Comparison of ENCODE assay signal across 19 cellular contexts in genomic region chr14:99213603-99214002, GRCh38. TPM values are rescaled to one million over a fixed set of nuclear protein-coding genes. Genes with fewer than 3 reads are reported as not detected.
DNase-seq lines count a peak whose midpoint lies in the region; ATAC-seq and TF ChIP-seq lines count a peak whose summit lies in the region.
"Had no signal": no experiment of that assay in that cellular context is flagged by ENCODE, and none has a peak within 500 bp of the region (broad histone marks: within the 10 kb centered on the region; RNA-seq: fewer than 3 reads in every experiment).

No MANE protein-coding gene starts in this region.

- POLR2A ChIA-PET in activated CD8-positive, alpha-beta T cell treated with anti-CD3 and anti-CD28 coated beads for 36 hours (lab: Charles Lee) = interaction anchor here (0.7 to 10.7 kb wide), 10 partner anchors 8 to 58 kb away, joined by 3 to 92 read pairs (median 6); partner anchors contain the start of gene BCL11B

- peaks cover 0 to under 1% (median 0%) of the 10 kb centered on the region in 7 donors for H3K9me3 Mint-ChIP-seq in CD4-positive, CD25-positive, alpha-beta regulatory T cell
- peaks cover 1% of the 10 kb centered on the region for H3K9me3 Mint-ChIP-seq in activated CD8-positive, alpha-beta T cell treated with anti-CD3 and anti-CD28 coated beads for 36 hours
- H3K9me3 Mint-ChIP-seq in effector memory CD8-positive, alpha-beta T cell = no peaks in the 10 kb centered on the region

- peak overlapping the region; percentile 94 to 98 (median 96) for H3K27ac Mint-ChIP-seq in CD4-positive, CD25-positive, alpha-beta regulatory T cell
- H3K27ac Mint-ChIP-seq in activated CD8-positive, alpha-beta T cell treated with anti-CD3 and anti-CD28 coated beads for 36 hours = peak overlapping the region; percentile 98
- peak overlapping the region; percentile 93 to 99 for H3K27ac Mint-ChIP-seq in effector memory CD8-positive, alpha-beta T cell
- H3K27ac Mint-ChIP-seq: progenitor cell of endocrine pancreas had no signal

- DNase-seq in activated CD4-positive, alpha-beta T cell treated with anti-CD3 and anti-CD28 coated beads for 48 hours = peak; percentile 55
- DNase-seq in activated CD4-positive, alpha-beta T cell treated with anti-CD3 and anti-CD28 coated beads, Interleukin-2, amount 50 U/mL, for 4 hours = no peak
- peak in 1 of 3 donors; percentile 47 for DNase-seq in CD4-positive, CD25-positive, alpha-beta regulatory T cell
- DNase-seq in activated CD8-positive, alpha-beta T cell treated with anti-CD3 and anti-CD28 coated beads for 36 hours = peak; percentile 65
- DNase-seq in effector memory CD8-positive, alpha-beta T cell = no peak
- DNase-seq in NCI-H82 (lab: John Stamatoyannopoulos, UW) (no peak), COR-L47 (lab: John Stamatoyannopoulos, UW) (no peak), kidney glomerular epithelial cell (lab: John Stamatoyannopoulos, UW) (no peak)
- DNase-seq: central memory CD4-positive, alpha-beta T cell; GF-D8; Karpas-422; NCI-H1092; NCI-H510A treated with DMSO at 0.1 percent for 48 hours; WERI-Rb-1 had no signal

- no peaks in the 10 kb centered on the region for H3K9me3 ChIP-seq in CD4-positive, CD25-positive, alpha-beta regulatory T cell (ENCODE audit: control insufficient read depth in 2 of 2, low read length in 2 of 2)
- H3K9me3 ChIP-seq: A549, BLaER1, esophagus muscularis mucosa had no signal

- H3K27me3 Mint-ChIP-seq in CD4-positive, CD25-positive, alpha-beta regulatory T cell = no peaks in the 10 kb centered on the region
- no peaks in the 10 kb centered on the region for H3K27me3 Mint-ChIP-seq in activated CD8-positive, alpha-beta T cell treated with anti-CD3 and anti-CD28 coated beads for 36 hours
- no peaks in the 10 kb centered on the region for H3K27me3 Mint-ChIP-seq in effector memory CD8-positive, alpha-beta T cell

- CTCF ChIA-PET in activated CD8-positive, alpha-beta T cell treated with anti-CD3 and anti-CD28 coated beads for 36 hours (lab: Charles Lee) = interaction anchor here (1.4 to 4.4 kb wide), 5 partner anchors 11 to 54 kb away, joined by 5 to 19 read pairs (median 13); no protein-coding TSS in a partner anchor

- H3K4me3 ChIP-seq in CD4-positive, CD25-positive, alpha-beta regulatory T cell (ENCODE audit: low read depth, low read length) = peak overlapping the region; percentile 77
- H3K4me3 ChIP-seq: A549, BLaER1, esophagus muscularis mucosa, skin epidermis had no signal

- H3K36me3 Mint-ChIP-seq in CD4-positive, CD25-positive, alpha-beta regulatory T cell = peaks cover 44% of the 10 kb centered on the region
- H3K36me3 Mint-ChIP-seq in activated CD8-positive, alpha-beta T cell treated with anti-CD3 and anti-CD28 coated beads for 36 hours (ENCODE audit: low read depth) = peaks cover 35% of the 10 kb centered on the region
- H3K36me3 Mint-ChIP-seq in effector memory CD8-positive, alpha-beta T cell (ENCODE audit: insufficient read depth) = peaks cover 67% of the 10 kb centered on the region

- ATAC-seq in CD4-positive, CD25-positive, alpha-beta regulatory T cell (ENCODE audit: low read depth in 2 of 2) = peak; percentile 25 to 29
- peak; percentile 48 for ATAC-seq in activated CD8-positive, alpha-beta T cell treated with anti-CD3 and anti-CD28 coated beads for 36 hours
- peak; percentile 19 for ATAC-seq in effector memory CD8-positive, alpha-beta T cell (replicated peaks)
- ATAC-seq: A549 had no signal

- peaks cover 29% of the 10 kb centered on the region for H3K36me3 ChIP-seq in CD4-positive, CD25-positive, alpha-beta regulatory T cell (ENCODE audit: control insufficient read depth, insufficient read depth, low read length)
- H3K36me3 ChIP-seq: esophagus muscularis mucosa, WERI-Rb-1 had no signal

- TF ChIP-seq CTCF in activated CD8-positive, alpha-beta T cell treated with anti-CD3 and anti-CD28 coated beads for 36 hours (IDR thresholded peaks at IDR 0.05) = no peak

- peaks cover 28 to 99% (median 80%) of the 10 kb centered on the region in 4 donors for H3K4me1 Mint-ChIP-seq in CD4-positive, CD25-positive, alpha-beta regulatory T cell
- H3K4me1 Mint-ChIP-seq in activated CD8-positive, alpha-beta T cell treated with anti-CD3 and anti-CD28 coated beads for 36 hours (ENCODE audit: low read depth) = peaks cover 96% of the 10 kb centered on the region
- peaks cover 90 to 91% of the 10 kb centered on the region in 2 donors for H3K4me1 Mint-ChIP-seq in effector memory CD8-positive, alpha-beta T cell (ENCODE audit: low read depth in 2 of 2)

- intact Hi-C loops in activated CD8-positive, alpha-beta T cell treated with anti-CD3 and anti-CD28 coated beads for 36 hours (cut with micrococcal nuclease) = no loop called here

- peak overlapping the region; percentile 78 to 89 (median 79) for H3K4me3 Mint-ChIP-seq in CD4-positive, CD25-positive, alpha-beta regulatory T cell
- H3K4me3 Mint-ChIP-seq in activated CD8-positive, alpha-beta T cell treated with anti-CD3 and anti-CD28 coated beads for 36 hours = peak overlapping the region; percentile 64
- H3K4me3 Mint-ChIP-seq in effector memory CD8-positive, alpha-beta T cell = peak overlapping the region; percentile 79 to 82

- H3K4me1 ChIP-seq in CD4-positive, CD25-positive, alpha-beta regulatory T cell (ENCODE audit: control insufficient read depth, insufficient read depth, low read length, poor library complexity, severe bottlenecking) = peaks cover 97% of the 10 kb centered on the region
- H3K4me1 ChIP-seq: A549 had no signal

- H3K27me3 ChIP-seq in CD4-positive, CD25-positive, alpha-beta regulatory T cell (ENCODE audit: control insufficient read depth, insufficient read depth, low read length) = no peaks in the 10 kb centered on the region
- H3K27me3 ChIP-seq: BLaER1 had no signal

- peak overlapping the region; percentile 75 for H3K27ac ChIP-seq in CD4-positive, CD25-positive, alpha-beta regulatory T cell (ENCODE audit: insufficient read depth, low read length, poor library complexity, severe bottlenecking)
- H3K27ac ChIP-seq: A549, BLaER1, esophagus muscularis mucosa, WERI-Rb-1 had no signal

RNA-seq across cellular contexts. Expression of gene BCL11B, which starts 58.4 kb away (rescaled TPM):
- 210 TPM for total RNA-seq in CD4-positive, CD25-positive, alpha-beta regulatory T cell
- 1 to 10 TPM; 5.3 to 5.7 (median 5.4) TPM for polyA plus RNA-seq in CD4-positive, CD25-positive, alpha-beta regulatory T cell
- 10 to 100 TPM; 48.5 to 53.0 TPM for total RNA-seq in activated CD8-positive, alpha-beta T cell treated with anti-CD3 and anti-CD28 coated beads for 36 hours

Comparison
In these comparisons a context has a peak if more than half of its experiments do, and no peak if none do; other contexts are left out.
1. DNase-seq: peak in activated CD4-positive, alpha-beta T cell treated with anti-CD3 and anti-CD28 coated beads for 48 hours (single experiment) and activated CD8-positive, alpha-beta T cell treated with anti-CD3 and anti-CD28 coated beads for 36 hours (single experiment); none in activated CD4-positive, alpha-beta T cell treated with anti-CD3 and anti-CD28 coated beads, Interleukin-2, amount 50 U/mL, for 4 hours (0 of 2), effector memory CD8-positive, alpha-beta T cell (0 of 3), NCI-H82 (single experiment), COR-L47 (single experiment) and kidney glomerular epithelial cell (single experiment).
2. Peak in every context shown above with its lines, with median percentiles within 50 percentile points of each other: ATAC-seq, H3K27ac Mint-ChIP-seq and H3K4me3 Mint-ChIP-seq.